In the genomic region with DNA sequence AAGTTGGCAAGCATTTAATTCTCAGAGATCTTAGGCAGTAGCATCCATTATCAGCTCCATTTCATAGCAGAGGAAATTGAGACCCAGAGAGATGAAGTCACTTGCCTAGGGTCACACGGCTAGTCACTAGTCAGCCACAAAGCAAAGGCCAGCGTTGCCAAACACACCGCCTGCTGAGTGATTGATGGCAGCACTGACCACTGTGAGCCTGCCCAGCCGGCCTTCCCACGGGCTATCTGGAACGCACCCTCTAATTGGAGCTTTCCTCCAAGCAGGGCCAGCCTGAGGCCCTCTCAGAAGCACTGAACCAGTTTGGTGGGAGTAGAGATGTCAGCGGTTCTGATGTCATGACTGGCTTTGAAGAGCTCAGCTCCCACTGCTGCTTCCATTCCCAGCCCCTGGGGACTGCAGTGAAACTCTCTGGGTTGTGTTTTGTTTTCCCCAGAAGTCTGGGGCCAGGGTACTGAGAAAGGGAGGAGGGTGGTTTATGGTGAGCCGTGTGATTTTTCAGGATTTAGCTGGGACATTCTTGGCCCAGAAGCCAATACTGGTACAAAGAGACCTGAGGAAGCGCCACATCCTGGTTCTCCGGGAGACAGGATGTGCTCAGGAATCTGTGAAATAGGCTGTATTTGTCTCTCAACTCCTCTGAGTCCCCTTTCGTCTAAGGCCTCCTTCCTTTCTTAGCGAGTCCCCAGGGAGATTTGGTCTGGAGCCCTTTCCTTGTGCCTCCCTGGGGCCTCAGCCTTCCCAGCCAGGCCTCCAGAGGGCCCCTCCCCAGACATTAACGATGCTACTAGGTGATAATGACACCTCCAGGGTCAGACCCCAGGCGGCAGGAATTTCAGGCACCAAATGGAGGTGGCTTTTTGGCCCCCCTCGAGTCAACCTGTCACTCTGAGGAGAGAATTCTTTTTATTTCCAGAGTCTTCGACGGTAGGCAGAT, we compare ENCODE assay signal across 10 cellular contexts. TPM values are rescaled to one million over a fixed set of nuclear protein-coding genes. Genes with fewer than 3 reads are reported as not detected.
DNase-seq lines count a peak whose midpoint lies in the region; ATAC-seq, FAIRE-seq and TF ChIP-seq lines count a peak whose summit lies in the region.
"Had no signal": no experiment of that assay in that cellular context is flagged by ENCODE, and none has a peak within 500 bp of the region (broad histone marks: within the 10 kb centered on the region; RNA-seq: fewer than 3 reads in every experiment).

No MANE protein-coding gene starts in this region.

- intact Hi-C loops in esophagus squamous epithelium (cut with DNase I) = no loop called here
- intact Hi-C loops in thyroid gland (cut with DNase I) = no loop called here

- H3K27ac Mint-ChIP-seq in glutamatergic neuron (ENCODE audit: unreplicated experiment) = no peak overlapping the region

- H3K27me3 Mint-ChIP-seq in glutamatergic neuron (ENCODE audit: unreplicated experiment) = peaks cover 6% of the 10 kb centered on the region

- H3K9me3 ChIP-seq in esophagus squamous epithelium (no peaks in the 10 kb centered on the region), lung (ENCODE audit: control insufficient read depth in 2 of 2, insufficient read depth in 1 of 2, low read length in 1 of 2) (peaks cover 0 to 3% of the 10 kb centered on the region in 2 donors), thyroid gland (no peaks in the 10 kb centered on the region)
- H3K9me3 ChIP-seq: HAP-1 had no signal

- H3K27ac ChIP-seq in esophagus squamous epithelium (peak overlapping the region in 3 of 4 donors; percentile 27 to 63 (median 62)), lung (ENCODE audit: low read depth in 1 of 2, low read length in 1 of 2) (peak overlapping the region; percentile 57 to 64), thyroid gland (peak overlapping the region; percentile 27 to 76 (median 60))

- ATAC-seq in lung (ENCODE audit: insufficient read depth, low FRiP score) = peak; percentile 31
- ATAC-seq in GM21737 (IDR thresholded peaks at IDR 0.05; ENCODE audit: unreplicated experiment) = no peak

- peaks cover 6% of the 10 kb centered on the region for H3K4me1 Mint-ChIP-seq in glutamatergic neuron (ENCODE audit: low read depth, unreplicated experiment)

- FAIRE-seq in RCC 7860 (lab: Jason Lieb, UNC) = no peak

- TF ChIP-seq POLR2A in esophagus squamous epithelium (IDR thresholded peaks at IDR 0.05) (no peak), thyroid gland (IDR thresholded peaks at IDR 0.05) (no peak)

- H3K9me3 Mint-ChIP-seq in glutamatergic neuron (ENCODE audit: unreplicated experiment) = no peaks in the 10 kb centered on the region

- peaks cover 0 to 41% (median 8%) of the 10 kb centered on the region in 3 donors for H3K4me1 ChIP-seq in esophagus squamous epithelium
- peaks cover 3 to 20% of the 10 kb centered on the region in 2 donors for H3K4me1 ChIP-seq in lung (ENCODE audit: control insufficient read depth in 2 of 2, insufficient read depth in 2 of 2, low read length in 2 of 2)
- H3K4me1 ChIP-seq in thyroid gland = peaks cover 0 to 11% of the 10 kb centered on the region in 2 donors
- H3K4me1 ChIP-seq: HAP-1 had no signal

- DNase-seq in RCC 7860 (ENCODE audit: low spot score) (peak; percentile 37), esophagus squamous epithelium (lab: John Stamatoyannopoulos, UW) (no peak), lung (ENCODE audit: low spot score) (no peak), thyroid gland (peak; percentile 20 to 29), superior temporal gyrus (ENCODE audit: extremely low spot score) (no peak), glutamatergic neuron (no peak), GM20000 (ENCODE audit: low spot score) (no peak)
- DNase-seq: stimulated activated CD4-positive, alpha-beta T cell treated with anti-CD3 and anti-CD28 coated beads, Interleukin-2, amount 100 ng/mL, for 48 hours had no signal

- H3K36me3 Mint-ChIP-seq in glutamatergic neuron (ENCODE audit: unreplicated experiment) = no peaks in the 10 kb centered on the region

- TF ChIP-seq CTCF in esophagus squamous epithelium (IDR thresholded peaks at IDR 0.05) (no peak), lung (IDR thresholded peaks at IDR 0.05; ENCODE audit: control extremely low read depth, extremely low read depth) (no peak), thyroid gland (IDR thresholded peaks at IDR 0.05) (no peak), glutamatergic neuron (IDR thresholded peaks at IDR 0.05; ENCODE audit: partially characterized antibody, unreplicated experiment) (no peak), GM20000 (IDR thresholded peaks at IDR 0.05; ENCODE audit: extremely low read depth, missing control alignments) (no peak)

- no peak overlapping the region for H3K4me3 ChIP-seq in esophagus squamous epithelium
- no peak overlapping the region for H3K4me3 ChIP-seq in lung
- H3K4me3 ChIP-seq in thyroid gland (replicated peaks in 1 of 3) = no peak overlapping the region
- H3K4me3 ChIP-seq: HAP-1 had no signal

- H3K27me3 ChIP-seq in esophagus squamous epithelium = peaks cover 0 to 37% (median 0%) of the 10 kb centered on the region in 4 donors
- no peaks in the 10 kb centered on the region for H3K27me3 ChIP-seq in lung (ENCODE audit: control insufficient read depth, insufficient read depth)
- no peaks in the 10 kb centered on the region for H3K27me3 ChIP-seq in thyroid gland

- WGBS in esophagus squamous epithelium, 2 donors = 62 to 72% methylated on average over 10 to 13 of the region's 17 CpGs
- WGBS in lung, 2 donors = 57 to 69% methylated on average over 17 of the region's 17 CpGs
- WGBS in thyroid gland, 2 donors = 46 to 55% methylated on average over 14 to 17 of the region's 17 CpGs

- H3K36me3 ChIP-seq in esophagus squamous epithelium (no peaks in the 10 kb centered on the region), lung (ENCODE audit: control insufficient read depth in 2 of 2, insufficient read depth in 2 of 2, low read length in 2 of 2) (no peaks in the 10 kb centered on the region), thyroid gland (no peaks in the 10 kb centered on the region)
- H3K36me3 ChIP-seq: HAP-1 had no signal

- H3K4me3 Mint-ChIP-seq in glutamatergic neuron (ENCODE audit: unreplicated experiment) = no peak overlapping the region

RNA-seq across cellular contexts. Expression of a gene that starts 44.5 kb away (rescaled TPM):
- total RNA-seq in esophagus squamous epithelium (1 to 10 TPM; 1.9 to 7.1 (median 4.4) TPM), lung (10 to 100 TPM; 23.6 to 33.9 TPM), thyroid gland (10 to 100 TPM; 11.7 to 32.8 (median 18.6) TPM), glutamatergic neuron (ENCODE audit: unreplicated experiment) (12.5 TPM)
- 10 to 100 TPM; 16.7 to 22.7 TPM for polyA plus RNA-seq in lung

Comparison
In these comparisons a context has a peak if more than half of its experiments do, and no peak if none do; other contexts are left out.
1. DNase-seq: peak in RCC 7860 (single experiment) and thyroid gland (2 of 2); none in esophagus squamous epithelium (single experiment), lung (single experiment), superior temporal gyrus (single experiment), glutamatergic neuron (single experiment) and GM20000 (single experiment).
2. Peak in every context shown above with its lines, with median percentiles within 50 percentile points of each other: H3K27ac ChIP-seq.